ENCODE assay signal across 9 cellular contexts in genomic region chr7:45580053-45580872, GRCh38. TPM values are rescaled to one million over a fixed set of nuclear protein-coding genes. Genes with fewer than 3 reads are reported as not detected.
DNase-seq lines count a peak whose midpoint lies in the region; ATAC-seq and TF ChIP-seq lines count a peak whose summit lies in the region.
"Had no signal": no experiment of that assay in that cellular context is flagged by ENCODE, and none has a peak within 500 bp of the region (broad histone marks: within the 10 kb centered on the region; RNA-seq: fewer than 3 reads in every experiment).

No MANE protein-coding gene starts in this region.

- peaks cover 32% of the 10 kb centered on the region for H3K27me3 Mint-ChIP-seq in chondrocyte (ENCODE audit: low read depth)
- peaks cover 15% of the 10 kb centered on the region for H3K27me3 Mint-ChIP-seq in neural progenitor cell (ENCODE audit: insufficient read depth, low read depth)

- H2AFZ ChIP-seq in neural progenitor cell (replicated peaks): no peak overlapping the region

- H3K27ac ChIP-seq in neural progenitor cell: no peak overlapping the region

- H3K27ac Mint-ChIP-seq in chondrocyte (ENCODE audit: unreplicated experiment) (no peak overlapping the region), neural progenitor cell (no peak overlapping the region)

- peaks cover 16% of the 10 kb centered on the region for H4K20me1 ChIP-seq in neural progenitor cell (ENCODE audit: low read depth)

- DNase-seq in ELR (ENCODE audit: low read depth) (peak; percentile 16), NCI-H1105 (lab: John Stamatoyannopoulos, UW) (peak; percentile 8), chondrocyte (ENCODE audit: low spot score) (no peak), neural progenitor cell (ENCODE audit: low spot score) (peak; percentile 54), NCI-H510A (lab: John Stamatoyannopoulos, UW) (no peak), UCSD-AML1 (lab: John Stamatoyannopoulos, UW; ENCODE audit: unreplicated experiment) (no peak)
- DNase-seq: MG63 had no signal

- H3K4me2 ChIP-seq in neural progenitor cell: no peak overlapping the region

- no peaks in the 10 kb centered on the region for H3K9me3 Mint-ChIP-seq in chondrocyte (ENCODE audit: low read depth)
- no peaks in the 10 kb centered on the region for H3K9me3 Mint-ChIP-seq in neural progenitor cell

- no peaks in the 10 kb centered on the region for H3K9me3 ChIP-seq in neural progenitor cell (ENCODE audit: low read depth)
- H3K9me3 ChIP-seq: MG63 had no signal

- H3K4me3 Mint-ChIP-seq in chondrocyte (ENCODE audit: unreplicated experiment) (no peak overlapping the region), neural progenitor cell (no peak overlapping the region)

- H3K27me3 ChIP-seq in neural progenitor cell: peaks cover 24% of the 10 kb centered on the region

- H3K36me3 ChIP-seq in neural progenitor cell: no peaks in the 10 kb centered on the region
- H3K36me3 ChIP-seq: MG63 had no signal

- no peak overlapping the region for H3K4me3 ChIP-seq in neural progenitor cell
- H3K4me3 ChIP-seq: MG63 had no signal

- H3F3A ChIP-seq in neural progenitor cell (ENCODE audit: low read depth): peaks cover 10% of the 10 kb centered on the region

- ATAC-seq in GM21528 (IDR thresholded peaks at IDR 0.05; ENCODE audit: low FRiP score, unreplicated experiment): no peak
- ATAC-seq in HG03457 (IDR thresholded peaks at IDR 0.05; ENCODE audit: unreplicated experiment): no peak

- H3K36me3 Mint-ChIP-seq in chondrocyte (ENCODE audit: low read depth): no peaks in the 10 kb centered on the region
- H3K36me3 Mint-ChIP-seq in neural progenitor cell: no peaks in the 10 kb centered on the region

- TF ChIP-seq CTCF in chondrocyte (IDR thresholded peaks at IDR 0.05) (peak; percentile 62), neural progenitor cell (IDR thresholded peaks at IDR 0.05) (peak; percentile 58)

- no peak overlapping the region for H3K9ac ChIP-seq in neural progenitor cell

- peaks cover 25% of the 10 kb centered on the region for H3K4me1 ChIP-seq in neural progenitor cell

- H3K79me2 ChIP-seq in neural progenitor cell (ENCODE audit: low read depth): no peaks in the 10 kb centered on the region

- peaks cover under 1% of the 10 kb centered on the region for H3K4me1 Mint-ChIP-seq in chondrocyte (ENCODE audit: low read depth)
- peaks cover 45% of the 10 kb centered on the region for H3K4me1 Mint-ChIP-seq in neural progenitor cell

RNA-seq across cellular contexts. Expression of gene ADCY1, which starts 6.1 kb away (rescaled TPM):
- total RNA-seq in chondrocyte (0.36 to 0.77 TPM (median 0.50 TPM) in 3 replicates), neural progenitor cell (ENCODE audit: low replicate concordance) (7.4 and 8.5 TPM in 2 replicates)

Comparison
In these comparisons a context has a peak if more than half of its experiments do, and no peak if none do; other contexts are left out.
1. DNase-seq: peak in ELR (single experiment), NCI-H1105 (single experiment) and neural progenitor cell (single experiment); none in chondrocyte (single experiment), NCI-H510A (single experiment) and UCSD-AML1 (single experiment).